In genomic region chr4:112119358-112119783, GRCh38 we compare ENCODE assay signal across 11 cellular contexts. TPM values are rescaled to one million over a fixed set of nuclear protein-coding genes. Genes with fewer than 3 reads are reported as not detected.
DNase-seq lines count a peak whose midpoint lies in the region; ATAC-seq and TF ChIP-seq lines count a peak whose summit lies in the region.
"Had no signal": no experiment of that assay in that cellular context is flagged by ENCODE, and none has a peak within 500 bp of the region (broad histone marks: within the 10 kb centered on the region; RNA-seq: fewer than 3 reads in every experiment).

No MANE protein-coding gene starts in this region.

- H3K27ac ChIP-seq in stomach: peak overlapping the region in 1 of 5 donors; percentile 30
- H3K27ac ChIP-seq: heart right ventricle, neutrophil had no signal

- WGBS in stomach, 5 donors: 77 to 96% (median 81%) methylated on average over 3 of the region's 3 CpGs

- peak; percentile 87 for ATAC-seq in HG02623 (IDR thresholded peaks at IDR 0.05; ENCODE audit: unreplicated experiment)
- peak; percentile 95 for ATAC-seq in stimulated activated effector memory CD8-positive, alpha-beta T cell treated with anti-CD3 and anti-CD28 coated beads, Interleukin-12 subunit alpha, Interleukin-12 subunit beta, amount 100 ng/mL, for 72 hours

- H3K4me1 ChIP-seq in stomach: peaks cover 0 to 3% (median 0%) of the 10 kb centered on the region in 4 donors

- no peaks in the 10 kb centered on the region for H3K36me3 ChIP-seq in stomach
- H3K36me3 ChIP-seq: heart right ventricle, neutrophil had no signal

- H3K9me3 Mint-ChIP-seq in stimulated activated effector memory CD8-positive, alpha-beta T cell treated with anti-CD3 and anti-CD28 coated beads, Interleukin-12 subunit alpha, Interleukin-12 subunit beta, amount 100 ng/mL, for 72 hours: peaks cover 8% of the 10 kb centered on the region

- TF ChIP-seq EP300 in stomach (IDR thresholded peaks at IDR 0.05): no peak

- peak overlapping the region; percentile 92 for H3K27ac Mint-ChIP-seq in stimulated activated effector memory CD8-positive, alpha-beta T cell treated with anti-CD3 and anti-CD28 coated beads, Interleukin-12 subunit alpha, Interleukin-12 subunit beta, amount 100 ng/mL, for 72 hours

- intact Hi-C loops in stomach (cut with DNase I; ENCODE audit: low total_unique reads): no loop called here

- H3K4me1 Mint-ChIP-seq in stimulated activated effector memory CD8-positive, alpha-beta T cell treated with anti-CD3 and anti-CD28 coated beads, Interleukin-12 subunit alpha, Interleukin-12 subunit beta, amount 100 ng/mL, for 72 hours: peaks cover 27% of the 10 kb centered on the region

- no peak for TF ChIP-seq CTCF in stomach (IDR thresholded peaks at IDR 0.05)

- H3K36me3 Mint-ChIP-seq in stimulated activated effector memory CD8-positive, alpha-beta T cell treated with anti-CD3 and anti-CD28 coated beads, Interleukin-12 subunit alpha, Interleukin-12 subunit beta, amount 100 ng/mL, for 72 hours: no peaks in the 10 kb centered on the region

- H3K4me3 Mint-ChIP-seq in stimulated activated effector memory CD8-positive, alpha-beta T cell treated with anti-CD3 and anti-CD28 coated beads, Interleukin-12 subunit alpha, Interleukin-12 subunit beta, amount 100 ng/mL, for 72 hours: peak overlapping the region; percentile 58

- H3K9me3 ChIP-seq in stomach: no peaks in the 10 kb centered on the region
- H3K9me3 ChIP-seq: heart right ventricle, neutrophil had no signal

- no peak for TF ChIP-seq POLR2A in stomach (IDR thresholded peaks at IDR 0.05)

- no peaks in the 10 kb centered on the region for H3K27me3 ChIP-seq in stomach
- H3K27me3 ChIP-seq: heart right ventricle, neutrophil had no signal

- DNase-seq in activated CD8-positive, alpha-beta memory T cell treated with anti-CD3 and anti-CD28 coated beads for 24 hours: peak; percentile 81
- DNase-seq in activated CD8-positive, alpha-beta memory T cell treated with anti-CD3 and anti-CD28 coated beads, Interleukin-2, amount 50 U/mL, for 4 hours: no peak
- DNase-seq in MV-4-11 (lab: John Stamatoyannopoulos, UW): peak; percentile 23
- peak in 1 of 2 donors; percentile 70 for DNase-seq in stimulated activated effector memory CD8-positive, alpha-beta T cell treated with anti-CD3 and anti-CD28 coated beads, Interleukin-12 subunit alpha, Interleukin-12 subunit beta, amount 100 ng/mL, for 72 hours (ENCODE audit: low spot score in 2 of 2)
- no peak for DNase-seq in stomach
- DNase-seq in hepatic stellate cell (ENCODE audit: low spot score): no peak
- DNase-seq in NCI-H82 (lab: John Stamatoyannopoulos, UW): no peak
- DNase-seq: heart right ventricle, NCI-H1436 treated with DMSO at 0.1 percent for 48 hours had no signal

- H3K4me3 ChIP-seq in stomach: no peak overlapping the region
- H3K4me3 ChIP-seq: heart right ventricle had no signal

RNA-seq across cellular contexts. Expression of gene FAM241A, which starts 25.9 kb away (rescaled TPM):
- total RNA-seq in stomach: 1 to 10 TPM in 3 of 5 donors, under 1 TPM in 1, not detected in 1; 0.58 to 8.4 (median 4.0) TPM
- 1 to 10 TPM; 1.7 to 6.7 (median 2.4) TPM for polyA plus RNA-seq in stomach

Comparison
In these comparisons a context has a peak if more than half of its experiments do, and no peak if none do; other contexts are left out.
1. DNase-seq: peak in activated CD8-positive, alpha-beta memory T cell treated with anti-CD3 and anti-CD28 coated beads for 24 hours (single experiment) and MV-4-11 (single experiment); none in activated CD8-positive, alpha-beta memory T cell treated with anti-CD3 and anti-CD28 coated beads, Interleukin-2, amount 50 U/mL, for 4 hours (single experiment), stomach (single experiment), hepatic stellate cell (single experiment) and NCI-H82 (single experiment).